In the genomic region with DNA sequence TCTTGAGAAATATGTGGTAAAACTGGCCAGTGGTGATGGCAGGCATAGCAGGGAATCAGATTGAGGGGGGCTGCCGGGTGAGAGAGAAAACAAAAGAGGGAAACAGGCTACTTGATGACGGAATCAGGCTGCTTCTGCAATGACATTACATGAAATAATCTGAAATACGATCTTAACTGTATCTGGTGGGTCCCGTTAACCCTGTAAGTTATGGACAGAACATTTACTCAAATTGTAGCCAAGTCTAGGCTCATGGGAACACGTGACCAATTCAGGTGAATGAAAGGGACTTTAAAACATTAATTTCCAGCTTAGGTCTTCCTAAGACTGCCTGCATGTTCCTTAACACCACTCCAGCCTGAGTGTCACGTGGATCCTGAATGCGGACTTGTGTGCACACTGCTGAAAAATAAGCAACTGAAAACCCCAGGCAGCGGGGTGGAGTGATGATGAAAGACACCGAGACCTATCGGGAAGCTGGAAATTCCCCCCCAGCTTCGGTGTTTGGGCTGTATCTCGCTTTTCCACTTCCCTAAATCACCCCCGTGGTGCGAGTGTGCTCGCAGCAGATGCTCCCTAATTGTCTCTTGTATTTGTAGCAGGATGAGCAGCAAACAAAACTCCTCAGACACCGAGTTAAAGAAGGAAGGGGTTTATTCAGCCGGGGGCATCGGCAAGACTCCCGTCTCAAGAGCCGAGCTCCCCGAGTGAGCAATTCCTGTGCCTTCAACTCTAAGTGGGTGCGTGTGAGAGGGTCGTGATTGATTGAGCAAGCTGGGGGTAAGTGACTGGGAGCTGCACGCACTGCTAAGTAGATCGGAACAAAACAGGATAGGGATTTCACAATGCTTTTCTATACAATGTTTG, we compare ENCODE assay signal across 8 cellular contexts.
DNase-seq lines count a peak whose midpoint lies in the region; ATAC-seq and TF ChIP-seq lines count a peak whose summit lies in the region.

No MANE protein-coding gene starts in this region.

- TF ChIP-seq EP300 in Ishikawa (IDR thresholded peaks at IDR 0.05; ENCODE audit: borderline replicate concordance) = 0 out of 2 replicates have a peak, but pooled peaks have one; percentile 45

- peak overlapping the region; percentile 2 for H3K4me3 ChIP-seq in AG10803 (ENCODE audit: low read length)

- no peak for TF ChIP-seq CTCF in AG10803 (conservative IDR thresholded peaks at IDR 0.05; ENCODE audit: low read length)

- DNase-seq in AG10803 (ENCODE audit: low read depth) = peak; percentile 20
- no peak for DNase-seq in activated naive CD8-positive, alpha-beta T cell treated with anti-CD3 and anti-CD28 coated beads, Interleukin-2, amount 50 U/mL, for 24 hours
- peak; percentile 47 for DNase-seq in medulla oblongata (ENCODE audit: extremely low spot score)
- DNase-seq in NCI-H82 (lab: John Stamatoyannopoulos, UW) = no peak
- DNase-seq in AG08396 (ENCODE audit: low spot score) = no peak
- DNase-seq in activated effector memory CD4-positive, alpha-beta T cell treated with Interleukin-2 at 50 U/mL for 16 hours = no peak
- DNase-seq in putamen (ENCODE audit: low spot score) = no peak

- no peaks in the 10 kb centered on the region for H3K9me3 Mint-ChIP-seq in activated naive CD8-positive, alpha-beta T cell treated with anti-CD3 and anti-CD28 coated beads, Interleukin-2, amount 50 U/mL, for 24 hours

- H3K27me3 Mint-ChIP-seq in activated naive CD8-positive, alpha-beta T cell treated with anti-CD3 and anti-CD28 coated beads, Interleukin-2, amount 50 U/mL, for 24 hours = peaks cover 58% of the 10 kb centered on the region

- H3K4me1 Mint-ChIP-seq in activated naive CD8-positive, alpha-beta T cell treated with anti-CD3 and anti-CD28 coated beads, Interleukin-2, amount 50 U/mL, for 24 hours = peaks cover 29% of the 10 kb centered on the region

- H3K27ac Mint-ChIP-seq in activated naive CD8-positive, alpha-beta T cell treated with anti-CD3 and anti-CD28 coated beads, Interleukin-2, amount 50 U/mL, for 24 hours = peak overlapping the region; percentile 4

- H3K4me3 Mint-ChIP-seq in activated naive CD8-positive, alpha-beta T cell treated with anti-CD3 and anti-CD28 coated beads, Interleukin-2, amount 50 U/mL, for 24 hours = peak overlapping the region; percentile 62

- H3K36me3 Mint-ChIP-seq in activated naive CD8-positive, alpha-beta T cell treated with anti-CD3 and anti-CD28 coated beads, Interleukin-2, amount 50 U/mL, for 24 hours (ENCODE audit: low read depth) = no peaks in the 10 kb centered on the region

- ATAC-seq in activated naive CD8-positive, alpha-beta T cell treated with anti-CD3 and anti-CD28 coated beads, Interleukin-2, amount 50 U/mL, for 24 hours = peak; percentile 41

- TF ChIP-seq RAD21 in Ishikawa (IDR thresholded peaks at IDR 0.05; ENCODE audit: low read depth) = no peak

TF ChIP-seq in Ishikawa, 13 proteins besides CTCF, POLR2A, EP300 and RAD21:
- TF ChIP-seq EGR1 (IDR thresholded peaks at IDR 0.05) (no peak), FOXM1 (IDR thresholded peaks at IDR 0.05; ENCODE audit: borderline replicate concordance, low read depth) (no peak), CEBPB (IDR thresholded peaks at IDR 0.05) (0 out of 2 replicates have a peak, but pooled peaks have one; percentile 24), TAF1 (IDR thresholded peaks at IDR 0.05; ENCODE audit: low read depth) (no peak), USF1 (IDR thresholded peaks at IDR 0.05) (peak; percentile 78), TEAD4 (IDR thresholded peaks at IDR 0.05) (no peak), TCF12 (IDR thresholded peaks at IDR 0.05; ENCODE audit: low read depth) (no peak), NFIC (IDR thresholded peaks at IDR 0.05) (no peak), CREB1 (IDR thresholded peaks at IDR 0.05; ENCODE audit: low read depth) (no peak), REST (IDR thresholded peaks at IDR 0.05; ENCODE audit: low read depth) (no peak), ZBTB7A (IDR thresholded peaks at IDR 0.05; ENCODE audit: low read depth) (no peak), YY1 (IDR thresholded peaks at IDR 0.05; ENCODE audit: low read depth) (no peak)
- TF ChIP-seq, protein P1, sequence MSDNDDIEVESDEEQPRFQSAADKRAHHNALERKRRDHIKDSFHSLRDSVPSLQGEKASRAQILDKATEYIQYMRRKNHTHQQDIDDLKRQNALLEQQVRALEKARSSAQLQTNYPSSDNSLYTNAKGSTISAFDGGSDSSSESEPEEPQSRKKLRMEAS (IDR thresholded peaks at IDR 0.05) = 0 out of 2 replicates have a peak, but pooled peaks have one; percentile 31

Comparison
In these comparisons a context has a peak if more than half of its experiments do, and no peak if none do; other contexts are left out.
1. DNase-seq: peak in AG10803 (single experiment) and medulla oblongata (single experiment); none in activated naive CD8-positive, alpha-beta T cell treated with anti-CD3 and anti-CD28 coated beads, Interleukin-2, amount 50 U/mL, for 24 hours (single experiment), NCI-H82 (single experiment), AG08396 (single experiment), activated effector memory CD4-positive, alpha-beta T cell treated with Interleukin-2 at 50 U/mL for 16 hours (single experiment) and putamen (single experiment).